11 cellular contexts compared by ENCODE assay signal in genomic region chr16:72850863-72851262, GRCh38.
DNase-seq lines count a peak whose midpoint lies in the region; TF ChIP-seq lines count a peak whose summit lies in the region.
"Had no signal": no experiment of that assay in that cellular context is flagged by ENCODE, and none has a peak within 500 bp of the region (broad histone marks: within the 10 kb centered on the region; RNA-seq: fewer than 3 reads in every experiment).

No MANE protein-coding gene starts in this region.

- no peaks in the 10 kb centered on the region for H3K9me2 ChIP-seq in OCI-LY7 (ENCODE audit: insufficient read depth, low read length)

- intact Hi-C loops in OCI-LY7 (cut with micrococcal nuclease; ENCODE audit: unreplicated experiment): no loop called here

- H3K9me3 ChIP-seq in BLaER1 treated with 17β-estradiol and CSF1 and Interleukin-3, amounts not matched to agents 10 nM and 100 nM (replicated peaks in 1 of 11): no peaks in the 10 kb centered on the region
- H3K9me3 ChIP-seq in right atrium auricular region (no peaks in the 10 kb centered on the region), smooth muscle cell (replicated peaks; ENCODE audit: low read depth) (no peaks in the 10 kb centered on the region), BE2C (no peaks in the 10 kb centered on the region), OCI-LY7 (ENCODE audit: low read length) (no peaks in the 10 kb centered on the region)

- peaks cover 61 to 96% (median 71%) of the 10 kb centered on the region in 10 experiments for H3K4me1 ChIP-seq in BLaER1 treated with 17β-estradiol and CSF1 and Interleukin-3, amounts not matched to agents 10 nM and 100 nM
- H3K4me1 ChIP-seq in right atrium auricular region (peaks cover 0 to 58% of the 10 kb centered on the region in 2 donors), smooth muscle cell (ENCODE audit: low read depth) (peaks cover 17% of the 10 kb centered on the region), BE2C (peaks cover 40% of the 10 kb centered on the region), OCI-LY7 (ENCODE audit: insufficient read depth, low read length, poor library complexity, severe bottlenecking) (no peaks in the 10 kb centered on the region)

- H3K4me3 ChIP-seq in BLaER1 treated with 17β-estradiol and CSF1 and Interleukin-3, amounts not matched to agents 10 nM and 100 nM: no peak overlapping the region
- H3K4me3 ChIP-seq in brain microvascular endothelial cell (ENCODE audit: low read depth, low read length) (no peak overlapping the region), right atrium auricular region (no peak overlapping the region), smooth muscle cell (no peak overlapping the region), BE2C (ENCODE audit: low read depth, low read length) (no peak overlapping the region), OCI-LY7 (ENCODE audit: low read depth, low read length, poor library complexity, severe bottlenecking) (no peak overlapping the region)

- in situ Hi-C loops in brain microvascular endothelial cell (cut with HindIII; ENCODE audit: low pct_ligation_motif_present, low sequenced_read_pairs): no loop called here

- peak; percentile 66 for DNase-seq in brain microvascular endothelial cell
- no peak for DNase-seq in right atrium auricular region (ENCODE audit: low spot score)
- no peak for DNase-seq in smooth muscle cell (lab: John Stamatoyannopoulos, UW; ENCODE audit: unreplicated experiment)
- no peak for DNase-seq in BE2C
- no peak for DNase-seq in OCI-LY7 (ENCODE audit: low spot score)
- DNase-seq in NCI-H748 (lab: John Stamatoyannopoulos, UW; ENCODE audit: unreplicated experiment): no peak
- no peak for DNase-seq in GM20000 (ENCODE audit: low spot score)
- DNase-seq: NCI-H345; stimulated activated CD8-positive, alpha-beta memory T cell treated with anti-CD3 and anti-CD28 coated beads, Interleukin-4, amount 100 ng/mL, for 48 hours; T-helper 2 cell had no signal

- TF ChIP-seq CTCF in brain microvascular endothelial cell (IDR thresholded peaks at IDR 0.05; ENCODE audit: low read depth, low read length, missing control alignments): no peak
- no peak for TF ChIP-seq CTCF in right atrium auricular region (IDR thresholded peaks at IDR 0.05)
- no peak for TF ChIP-seq CTCF in smooth muscle cell (IDR thresholded peaks at IDR 0.05; ENCODE audit: borderline replicate concordance, insufficient read depth, poor library complexity, severe bottlenecking)
- no peak for TF ChIP-seq CTCF in BE2C (IDR thresholded peaks at IDR 0.05; ENCODE audit: low read depth, low read length)
- no peak for TF ChIP-seq CTCF in OCI-LY7 (conservative IDR thresholded peaks at IDR 0.05; ENCODE audit: low read length)
- no peak for TF ChIP-seq CTCF in GM20000 (IDR thresholded peaks at IDR 0.05; ENCODE audit: extremely low read depth, missing control alignments)

- H3F3A ChIP-seq in smooth muscle cell (ENCODE audit: low read depth): no peaks in the 10 kb centered on the region

- H2AFZ ChIP-seq in smooth muscle cell (ENCODE audit: low read depth) (no peak overlapping the region), OCI-LY7 (ENCODE audit: low read length) (no peak overlapping the region)

- peaks cover 0 to 48% (median 0%) of the 10 kb centered on the region in 11 experiments; a peak in 7 of 22 replicates for H4K20me1 ChIP-seq in BLaER1 treated with 17β-estradiol and CSF1 and Interleukin-3, amounts not matched to agents 10 nM and 100 nM
- H4K20me1 ChIP-seq in smooth muscle cell (ENCODE audit: low read depth) (peaks cover 63% of the 10 kb centered on the region), OCI-LY7 (ENCODE audit: insufficient read depth, low read length) (no peaks in the 10 kb centered on the region)

- no peaks in the 10 kb centered on the region for H3K27me3 ChIP-seq in BLaER1 treated with 17β-estradiol and CSF1 and Interleukin-3, amounts not matched to agents 10 nM and 100 nM
- H3K27me3 ChIP-seq in brain microvascular endothelial cell (replicated peaks): no peaks in the 10 kb centered on the region
- H3K27me3 ChIP-seq in right atrium auricular region: no peaks in the 10 kb centered on the region
- H3K27me3 ChIP-seq in smooth muscle cell (ENCODE audit: low read depth): no peaks in the 10 kb centered on the region
- no peaks in the 10 kb centered on the region for H3K27me3 ChIP-seq in BE2C

- no TSS peak for BruUV-seq in OCI-LY7 (replicated peaks; lab: Mats Ljungman, UMichigan)

- CTCF ChIA-PET in OCI-LY7 (lab: Charles Lee; ENCODE audit: unreplicated experiment): no interaction called here

- H3K4me2 ChIP-seq in BLaER1 treated with 17β-estradiol and CSF1 and Interleukin-3, amounts not matched to agents 10 nM and 100 nM: peak overlapping the region in 10 of 11 experiments; percentile 3 to 93 (median 64); a peak in 13 of 22 replicates
- H3K4me2 ChIP-seq in smooth muscle cell (no peak overlapping the region), OCI-LY7 (ENCODE audit: low read length) (no peak overlapping the region)

- H3K79me2 ChIP-seq in smooth muscle cell (ENCODE audit: low read depth) (peaks cover 20% of the 10 kb centered on the region), OCI-LY7 (ENCODE audit: insufficient read depth, low read depth, low read length) (no peaks in the 10 kb centered on the region)

- POLR2A ChIA-PET in OCI-LY7 (lab: Charles Lee): interaction anchor here (0.7 kb wide), 1 partner anchor 597 kb away, joined by 3 read pairs; no protein-coding TSS in a partner anchor

- no peak overlapping the region for H3K27ac ChIP-seq in BLaER1 treated with 17β-estradiol and CSF1 and Interleukin-3, amounts not matched to agents 10 nM and 100 nM
- H3K27ac ChIP-seq in brain microvascular endothelial cell (peak overlapping the region; percentile 80), right atrium auricular region (peak overlapping the region; percentile 75 to 77), smooth muscle cell (ENCODE audit: low read depth) (peak overlapping the region; percentile 29), OCI-LY7 (ENCODE audit: low read depth, low read length, poor library complexity, severe bottlenecking) (no peak overlapping the region)

- H3K36me3 ChIP-seq in BLaER1 treated with 17β-estradiol and CSF1 and Interleukin-3, amounts not matched to agents 10 nM and 100 nM: 0 out of 22 replicates have a peak, but pooled peaks cover 0 to 5% (median 0%) of the 10 kb centered on the region in 11 experiments
- H3K36me3 ChIP-seq in brain microvascular endothelial cell (replicated peaks) (no peaks in the 10 kb centered on the region), right atrium auricular region (no peaks in the 10 kb centered on the region), smooth muscle cell (ENCODE audit: low read depth) (no peaks in the 10 kb centered on the region), BE2C (no peaks in the 10 kb centered on the region; the same call in 1 of the 2 replicates), OCI-LY7 (ENCODE audit: insufficient read depth, low read length) (no peaks in the 10 kb centered on the region)

- no peak overlapping the region for H3K9ac ChIP-seq in BLaER1 treated with 17β-estradiol and CSF1 and Interleukin-3, amounts not matched to agents 10 nM and 100 nM
- no peak overlapping the region for H3K9ac ChIP-seq in smooth muscle cell (ENCODE audit: low read depth)

- WGBS in smooth muscle cell (ENCODE audit: low lambda C conversion rate): 40% methylated on average over 6 of the region's 6 CpGs

Comparison
In these comparisons a context has a peak if more than half of its experiments do, and no peak if none do; other contexts are left out.
1. H3K27ac ChIP-seq: peak in brain microvascular endothelial cell (single experiment), right atrium auricular region (2 of 2) and smooth muscle cell (single experiment); none in BLaER1 treated with 17β-estradiol and CSF1 and Interleukin-3, amounts not matched to agents 10 nM and 100 nM (0 of 11) and OCI-LY7 (single experiment).
2. H3K4me2 ChIP-seq: peak in BLaER1 treated with 17β-estradiol and CSF1 and Interleukin-3, amounts not matched to agents 10 nM and 100 nM (10 of 11); none in smooth muscle cell (single experiment) and OCI-LY7 (single experiment).